In the genomic region with DNA sequence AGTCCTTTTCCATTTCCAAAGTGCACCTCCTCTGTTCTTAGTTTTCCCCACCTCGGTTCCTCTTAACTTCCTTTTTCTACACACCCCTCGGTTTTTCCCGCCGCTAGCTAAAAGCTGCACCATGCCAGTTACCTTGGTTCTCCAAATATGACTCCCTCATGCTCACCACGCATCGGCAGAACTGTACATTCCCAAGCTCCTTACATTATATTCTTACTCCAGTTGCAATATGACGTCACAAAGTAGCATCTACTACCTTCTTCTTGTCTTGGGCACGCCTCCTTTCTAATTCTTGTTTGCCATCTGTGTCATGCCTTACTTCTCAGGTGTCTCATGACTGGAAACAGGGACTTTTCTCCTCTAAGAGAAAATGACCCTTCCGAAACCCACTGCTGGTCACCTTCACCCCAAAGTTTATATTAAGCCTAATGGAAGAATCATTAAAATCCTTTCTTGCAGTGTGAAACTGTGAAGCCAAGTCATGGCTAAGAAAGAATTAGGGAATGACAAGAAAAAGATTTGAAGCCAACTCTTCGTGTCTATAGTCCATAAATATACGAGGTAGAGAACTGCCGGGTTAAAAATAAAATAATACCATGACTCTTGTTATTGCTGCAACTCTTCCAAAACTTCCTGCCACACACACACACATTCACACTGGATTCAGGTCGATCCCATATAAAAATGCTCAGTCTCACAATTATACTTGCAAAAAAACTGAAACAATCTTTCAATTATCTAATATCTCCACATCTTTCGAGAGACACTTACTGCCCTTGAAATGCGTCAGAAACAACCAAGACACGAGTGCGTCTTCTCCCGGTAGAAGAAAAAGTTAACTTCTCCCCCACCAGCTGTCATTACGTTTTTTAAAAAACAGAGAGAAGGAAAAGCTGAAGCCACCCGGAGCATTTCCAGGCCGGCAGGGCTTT, we compare ENCODE assay signal across 1 cellular context.
TF ChIP-seq lines count a peak whose summit lies in the region.

No MANE protein-coding gene starts in this region.

TF ChIP-seq in H1, 55 proteins besides CTCF, POLR2A, EP300 and RAD21:
- TF ChIP-seq JUND (IDR thresholded peaks at IDR 0.05; ENCODE audit: low read length): no peak
- TF ChIP-seq SAP30 (IDR thresholded peaks at IDR 0.05; ENCODE audit: insufficient read depth, insufficient replicate concordance, low read length): no peak
- no peak for TF ChIP-seq JUN (IDR thresholded peaks at IDR 0.05; ENCODE audit: low read depth, low read length)
